29 cellular contexts compared by ENCODE assay signal in genomic region chr15:79054350-79054749, GRCh38. TPM values are rescaled to one million over a fixed set of nuclear protein-coding genes. Genes with fewer than 3 reads are reported as not detected.
"Had no signal": no experiment of that assay in that cellular context is flagged by ENCODE, and none has a peak within 500 bp of the region (broad histone marks: within the 10 kb centered on the region; RNA-seq: fewer than 3 reads in every experiment).

No MANE protein-coding gene starts in this region.

- H3K36me3 Mint-ChIP-seq: mesothelial cell of epicardium, natural killer cell, neural progenitor cell had no signal

- H3K4me1 ChIP-seq: left ventricle myocardium inferior, parathyroid adenoma, prostate gland, stomach, testis, thyroid gland, upper lobe of right lung had no signal

- FAIRE-seq: small intestine, urothelium cell line had no signal

- H3K79me2 ChIP-seq: hepatocyte, parathyroid adenoma had no signal

- H3K36me3 ChIP-seq: left ventricle myocardium inferior, neural progenitor cell, neutrophil, prostate gland, sigmoid colon, stomach, thyroid gland, upper lobe of right lung had no signal

- H3K4me3 ChIP-seq: hepatocyte, left ventricle myocardium inferior, lung, neural progenitor cell, prostate gland, sigmoid colon, stomach, testis, thyroid gland, upper lobe of right lung had no signal

- H3K9me3 ChIP-seq: left ventricle myocardium inferior, neutrophil, prostate gland, sigmoid colon, stomach, testis, thyroid gland, upper lobe of right lung had no signal

- ATAC-seq: natural killer cell; right cardiac atrium; stimulated activated naive B cell treated with anti-CD40 and anti-IgM and Interleukin-4, amounts not matched to agents 10 μg/mL and 1 μg/mL and 100 μg/mL, for 72 hours; stimulated activated naive CD8-positive, alpha-beta T cell treated with anti-CD3 and anti-CD28 coated beads, Interleukin-15, Interleukin-2, amounts not matched to agents 100 U/mL and 50 U/mL, for 24 hours; upper lobe of right lung had no signal

- H3K4me2 ChIP-seq: hepatocyte, neural progenitor cell had no signal

- H3K9ac ChIP-seq: neural progenitor cell, parathyroid adenoma had no signal

- H3K27ac ChIP-seq: hepatocyte, left ventricle myocardium inferior, neural progenitor cell, neutrophil, parathyroid adenoma, prostate gland, sigmoid colon, stomach, testis, thyroid gland, upper lobe of right lung had no signal

- H3K27me3 ChIP-seq: sigmoid colon, testis, thyroid gland, upper lobe of right lung had no signal

- H2AFZ ChIP-seq: hepatocyte, neural progenitor cell, parathyroid adenoma had no signal

- H3K4me3 Mint-ChIP-seq: mesothelial cell of epicardium; naive B cell; natural killer cell; nephron progenitor cell; neural progenitor cell; stimulated activated naive B cell treated with anti-CD40 and anti-IgM and Interleukin-4, amounts not matched to agents 10 μg/mL and 1 μg/mL and 100 μg/mL, for 72 hours had no signal

- DNase-seq: islet precursor cell; left ventricle myocardium inferior; mesendoderm; naive B cell; natural killer cell; nephron progenitor cell; occipital lobe; retina; right cardiac atrium; sigmoid colon; small intestine; stimulated activated CD4-positive, alpha-beta T cell treated with anti-CD3 and anti-CD28 coated beads, Interleukin-1b, Interleukin-23, amount 100 ng/mL, for 48 hours; stimulated activated CD4-positive, alpha-beta T cell treated with anti-CD3 and anti-CD28 coated beads, Interleukin-2, amount 100 ng/mL, for 48 hours; stimulated activated naive B cell treated with anti-CD40 and anti-IgM and Interleukin-4, amounts not matched to agents 10 μg/mL and 1 μg/mL and 100 μg/mL, for 72 hours; stimulated activated naive CD8-positive, alpha-beta T cell treated with anti-CD3 and anti-CD28 coated beads, Interleukin-15, Interleukin-2, amounts not matched to agents 100 U/mL and 50 U/mL, for 24 hours; stomach; testis; thyroid gland; trophoblast cell; upper lobe of right lung had no signal

- H3K27ac Mint-ChIP-seq: mesothelial cell of epicardium; naive B cell; natural killer cell; nephron progenitor cell; neural progenitor cell; stimulated activated naive B cell treated with anti-CD40 and anti-IgM and Interleukin-4, amounts not matched to agents 10 μg/mL and 1 μg/mL and 100 μg/mL, for 72 hours had no signal

- H3K4me1 Mint-ChIP-seq: mesothelial cell of epicardium; naive B cell; natural killer cell; nephron progenitor cell; stimulated activated naive B cell treated with anti-CD40 and anti-IgM and Interleukin-4, amounts not matched to agents 10 μg/mL and 1 μg/mL and 100 μg/mL, for 72 hours had no signal

- H3K9me3 Mint-ChIP-seq: mesothelial cell of epicardium; natural killer cell; nephron progenitor cell; neural progenitor cell; stimulated activated naive B cell treated with anti-CD40 and anti-IgM and Interleukin-4, amounts not matched to agents 10 μg/mL and 1 μg/mL and 100 μg/mL, for 72 hours had no signal

RNA-seq across cellular contexts. Expression of gene RASGRF1, which starts 36.2 kb away (rescaled TPM):
- total RNA-seq: left ventricle myocardium inferior, mononuclear cell, natural killer cell had no signal
